In the genomic region with DNA sequence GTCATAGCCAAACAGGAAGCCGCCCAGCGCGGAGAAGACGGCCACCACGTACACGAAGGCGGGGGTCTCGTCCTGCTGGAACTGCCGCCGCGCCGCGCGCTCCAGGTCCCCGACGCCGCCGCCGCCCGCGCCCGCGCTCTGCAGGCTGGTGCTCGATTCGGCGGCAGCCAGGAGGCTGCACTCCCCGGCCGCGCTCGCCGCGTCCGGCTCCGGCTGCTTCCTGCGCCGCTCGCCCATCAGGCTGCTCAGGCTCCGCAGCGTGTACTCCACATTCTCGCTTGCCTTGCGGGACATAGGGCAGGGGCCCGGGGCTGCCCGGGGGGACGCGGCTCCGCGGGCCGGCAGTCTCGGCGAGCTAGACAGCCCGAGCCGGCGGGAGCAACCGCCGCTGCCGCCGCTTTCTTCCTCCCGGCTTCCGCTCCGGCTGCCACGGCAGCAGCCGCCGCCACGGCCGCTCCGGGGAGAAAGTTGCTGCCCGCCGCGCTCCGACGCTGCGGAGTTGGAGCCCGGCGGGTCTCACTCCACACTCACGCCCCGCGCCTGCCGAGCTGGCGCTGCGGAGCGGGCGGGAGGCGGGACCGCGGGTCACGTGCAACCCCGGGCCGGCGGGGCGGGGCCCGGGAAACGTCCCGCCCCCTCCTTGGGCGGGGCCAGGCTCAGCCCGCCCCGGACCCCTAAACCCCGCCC, we compare ENCODE assay signal across 8 cellular contexts.
DNase-seq lines count a peak whose midpoint lies in the region; ATAC-seq lines count a peak whose summit lies in the region.

Gene SLC2A13 (minus strand): TSS at position 567 of the 687 bp plus-strand sequence. CDS start 273 bp downstream, at position 294.

- peaks cover 4% of the 10 kb centered on the region for H3K36me3 Mint-ChIP-seq in central memory CD8-positive, alpha-beta T cell (ENCODE audit: insufficient read depth)

- peak within 1 kb of the TSS; percentile 89 for H3K4me3 Mint-ChIP-seq in central memory CD8-positive, alpha-beta T cell

- H3K9me3 Mint-ChIP-seq in central memory CD8-positive, alpha-beta T cell = no peaks in the 10 kb centered on the region

- peaks cover 8% of the 10 kb centered on the region for H3K27me3 Mint-ChIP-seq in central memory CD8-positive, alpha-beta T cell

- DNase-seq in SKM-1 treated with dmso at 0.1 percent for 144 hours (lab: John Stamatoyannopoulos, UW; ENCODE audit: unreplicated experiment) (peak; percentile 25), SKM-1 (lab: John Stamatoyannopoulos, UW; ENCODE audit: unreplicated experiment) (no peak), NCI-H2171 (lab: John Stamatoyannopoulos, UW) (peak; percentile 71), kidney glomerular epithelial cell (lab: John Stamatoyannopoulos, UW) (peak; percentile 22)
- DNase-seq in activated CD4-positive, CD25-positive, alpha-beta regulatory T cell treated with anti-CD3 and anti-CD28 coated beads, Interleukin-2, amount 50 U/mL, for 16 hours (ENCODE audit: low read depth, low spot score) = peak; percentile 50
- peak; percentile 58 to 62 for DNase-seq in central memory CD8-positive, alpha-beta T cell (ENCODE audit: low spot score in 2 of 2)
- DNase-seq in stimulated activated CD4-positive, alpha-beta T cell treated with anti-CD3 and anti-CD28 coated beads, Interleukin-15, amount 100 ng/mL, for 48 hours (ENCODE audit: low read depth in 2 of 2) = peak; percentile 28 to 66

- H3K4me1 Mint-ChIP-seq in central memory CD8-positive, alpha-beta T cell = peaks cover 33% of the 10 kb centered on the region

- ATAC-seq in HG02938 (IDR thresholded peaks at IDR 0.05; ENCODE audit: unreplicated experiment) = peak; percentile 74
- peak; percentile 82 for ATAC-seq in central memory CD8-positive, alpha-beta T cell (replicated peaks; ENCODE audit: extremely low read depth, poor library complexity, severe bottlenecking)

- H3K27ac Mint-ChIP-seq in central memory CD8-positive, alpha-beta T cell (ENCODE audit: low read depth) = peak within 1 kb of the TSS; percentile 75
